Comparison of ENCODE assay signal across 1 cellular context in the genomic region with DNA sequence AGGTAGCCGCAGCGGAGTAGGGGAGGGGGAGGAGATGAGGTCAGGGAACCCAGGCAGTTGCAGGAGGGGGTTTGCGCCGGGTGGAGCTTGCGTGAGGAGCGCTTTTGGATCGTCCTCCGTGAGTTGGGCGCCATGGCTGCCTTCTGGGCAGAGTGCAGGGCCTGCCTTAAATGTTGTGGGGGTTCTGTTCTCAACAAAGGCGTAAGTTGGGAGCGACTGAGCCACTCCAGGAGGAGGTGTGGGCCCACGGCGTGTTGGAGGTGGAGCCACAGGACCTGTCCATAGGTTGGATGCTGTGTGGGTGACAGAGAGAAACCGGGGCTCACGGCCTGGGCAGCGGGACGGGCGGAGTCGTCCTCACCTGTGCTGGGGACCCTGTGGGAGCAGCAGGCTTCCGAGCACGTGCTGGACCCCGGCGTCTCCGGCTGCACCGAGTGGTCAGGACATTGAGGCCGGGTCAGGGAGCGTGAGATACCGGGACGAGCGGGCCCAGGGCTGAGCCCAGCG.
TF ChIP-seq lines count a peak whose summit lies in the region.

No MANE protein-coding gene starts in this region.

TF ChIP-seq in SK-N-SH, 30 proteins besides CTCF, POLR2A, EP300 and RAD21 (continued from another document):
- TF ChIP-seq CHD2 (IDR thresholded peaks at IDR 0.05; ENCODE audit: low read length, partially characterized antibody): no peak
- TF ChIP-seq, protein P1, sequence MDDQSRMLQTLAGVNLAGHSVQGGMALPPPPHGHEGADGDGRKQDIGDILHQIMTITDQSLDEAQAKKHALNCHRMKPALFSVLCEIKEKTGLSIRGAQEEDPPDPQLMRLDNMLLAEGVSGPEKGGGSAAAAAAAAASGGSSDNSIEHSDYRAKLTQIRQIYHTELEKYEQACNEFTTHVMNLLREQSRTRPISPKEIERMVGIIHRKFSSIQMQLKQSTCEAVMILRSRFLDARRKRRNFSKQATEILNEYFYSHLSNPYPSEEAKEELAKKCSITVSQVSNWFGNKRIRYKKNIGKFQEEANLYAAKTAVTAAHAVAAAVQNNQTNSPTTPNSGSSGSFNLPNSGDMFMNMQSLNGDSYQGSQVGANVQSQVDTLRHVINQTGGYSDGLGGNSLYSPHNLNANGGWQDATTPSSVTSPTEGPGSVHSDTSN (IDR thresholded peaks at IDR 0.05): no peak
- TF ChIP-seq, protein P2, sequence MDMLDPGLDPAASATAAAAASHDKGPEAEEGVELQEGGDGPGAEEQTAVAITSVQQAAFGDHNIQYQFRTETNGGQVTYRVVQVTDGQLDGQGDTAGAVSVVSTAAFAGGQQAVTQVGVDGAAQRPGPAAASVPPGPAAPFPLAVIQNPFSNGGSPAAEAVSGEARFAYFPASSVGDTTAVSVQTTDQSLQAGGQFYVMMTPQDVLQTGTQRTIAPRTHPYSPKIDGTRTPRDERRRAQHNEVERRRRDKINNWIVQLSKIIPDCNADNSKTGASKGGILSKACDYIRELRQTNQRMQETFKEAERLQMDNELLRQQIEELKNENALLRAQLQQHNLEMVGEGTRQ (IDR thresholded peaks at IDR 0.05; ENCODE audit: borderline replicate concordance, low read depth, low read length): no peak
- TF ChIP-seq MEF2A (IDR thresholded peaks at IDR 0.05; ENCODE audit: borderline replicate concordance, low read depth): no peak
- no peak for TF ChIP-seq TCF12 (IDR thresholded peaks at IDR 0.05)
- TF ChIP-seq EZH2phosphoT487 (IDR thresholded peaks at IDR 0.05; ENCODE audit: borderline replicate concordance, low read depth): no peak
- no peak for TF ChIP-seq RXRA (IDR thresholded peaks at IDR 0.05; ENCODE audit: borderline replicate concordance, low read depth)
